ENCODE assay signal across 10 cellular contexts in the genomic region with DNA sequence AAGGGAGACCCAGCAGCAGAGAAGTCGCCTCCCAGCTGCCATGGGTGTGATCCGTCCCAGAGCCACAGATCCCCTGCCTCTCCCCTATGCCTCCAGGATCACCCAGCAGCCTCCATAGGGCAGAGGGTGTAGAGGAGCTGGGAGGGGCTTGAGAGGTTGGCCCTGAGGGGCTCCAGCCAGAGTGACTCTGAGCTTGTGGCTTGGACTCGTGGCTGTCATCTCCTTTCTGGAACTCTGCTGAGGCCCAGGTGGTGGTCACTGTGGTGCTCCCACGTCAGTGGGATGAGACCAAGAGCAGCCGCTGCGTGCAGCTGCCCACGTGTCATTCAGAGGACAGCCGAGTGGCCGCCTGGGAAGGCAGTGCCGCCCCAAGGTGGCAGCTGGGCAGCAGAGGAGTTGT. TPM values are rescaled to one million over a fixed set of nuclear protein-coding genes. Genes with fewer than 3 reads are reported as not detected.
DNase-seq lines count a peak whose midpoint lies in the region; ATAC-seq and TF ChIP-seq lines count a peak whose summit lies in the region.
"Had no signal": no experiment of that assay in that cellular context is flagged by ENCODE, and none has a peak within 500 bp of the region (broad histone marks: within the 10 kb centered on the region; RNA-seq: fewer than 3 reads in every experiment).

No MANE protein-coding gene starts in this region.

- TF ChIP-seq CTCF in Panc1 (IDR thresholded peaks at IDR 0.05) = no peak

- no peaks in the 10 kb centered on the region for H3K9me3 Mint-ChIP-seq in central memory CD8-positive, alpha-beta T cell

- in situ Hi-C loops in Panc1 (cut with HindIII; ENCODE audit: low pct_unique_long_range_greater_than_20kb, low sequenced_read_pairs) = no loop called here

- H3K27me3 ChIP-seq in Panc1 (ENCODE audit: control insufficient read depth, insufficient read depth, low read length) = no peaks in the 10 kb centered on the region
- H3K27me3 ChIP-seq: left lung, tibial artery had no signal

- H3K27ac ChIP-seq in Panc1 (ENCODE audit: low read length) = peak overlapping the region; percentile 3; the same call in 1 of the 2 replicates
- H3K27ac ChIP-seq: tibial artery had no signal

- peaks cover 7% of the 10 kb centered on the region for H3K36me3 ChIP-seq in Panc1 (ENCODE audit: control insufficient read depth, insufficient read depth, low read length)

- H3K4me3 Mint-ChIP-seq in central memory CD8-positive, alpha-beta T cell = no peak overlapping the region

- no peak overlapping the region for H3K4me3 ChIP-seq in Panc1 (ENCODE audit: low read depth in 2 of 2, low read length in 2 of 2)
- H3K4me3 ChIP-seq: tibial artery had no signal

- peaks cover 33% of the 10 kb centered on the region for H3K4me1 ChIP-seq in Panc1 (ENCODE audit: control insufficient read depth, insufficient read depth, low read length)

- H3K4me1 Mint-ChIP-seq in central memory CD8-positive, alpha-beta T cell = peaks cover 60% of the 10 kb centered on the region

- H3K27ac Mint-ChIP-seq in central memory CD8-positive, alpha-beta T cell (ENCODE audit: low read depth) = peak overlapping the region; percentile 99

- intact Hi-C loops in Panc1 (cut with micrococcal nuclease; ENCODE audit: unreplicated experiment) = no loop called here
- intact Hi-C loops in posterior vena cava (cut with DNase I) = loop anchor here (5.0 to 10.0 kb wide), 2 partner anchors 33 to 371 kb away; no protein-coding TSS in a partner anchor

- no peaks in the 10 kb centered on the region for H3K9me3 ChIP-seq in Panc1 (ENCODE audit: control insufficient read depth, insufficient read depth, low read depth, low read length)
- H3K9me3 ChIP-seq: left lung, tibial artery had no signal

- CTCF ChIA-PET in Panc1 (lab: Charles Lee) = interaction anchor here (1.8 kb wide), 1 partner anchor 32 kb away, joined by 6 read pairs; no protein-coding TSS in a partner anchor

- POLR2A ChIA-PET in Panc1 (lab: Charles Lee) = no interaction called here

- ATAC-seq in Panc1 = no peak
- no peak for ATAC-seq in central memory CD8-positive, alpha-beta T cell (replicated peaks; ENCODE audit: extremely low read depth, poor library complexity, severe bottlenecking)

- peaks cover 33% of the 10 kb centered on the region for H3K36me3 Mint-ChIP-seq in central memory CD8-positive, alpha-beta T cell (ENCODE audit: insufficient read depth)

- peak; percentile 17 for DNase-seq in activated T-cell treated with anti-CD3 and anti-CD28 coated beads, Interleukin-2, amount 50 U/mL, for 1 hour
- no peak for DNase-seq in activated T-cell treated with anti-CD3 and anti-CD28 coated beads, Interleukin-2, amount 50 U/mL, for 48 hours
- no peak for DNase-seq in Panc1 (ENCODE audit: low read depth, low spot score)
- no peak for DNase-seq in central memory CD8-positive, alpha-beta T cell (ENCODE audit: low spot score in 2 of 2)
- DNase-seq in posterior vena cava (ENCODE audit: low spot score) = peak; percentile 63
- no peak for DNase-seq in retina
- DNase-seq in COLO668 (lab: John Stamatoyannopoulos, UW; ENCODE audit: unreplicated experiment) = no peak
- DNase-seq in NCI-H2081 (lab: John Stamatoyannopoulos, UW) = no peak

- BruUV-seq in Panc1 (replicated peaks; lab: Mats Ljungman, UMichigan) = no TSS peak

- H3K27me3 Mint-ChIP-seq in central memory CD8-positive, alpha-beta T cell = no peaks in the 10 kb centered on the region

RNA-seq across cellular contexts. Expression of a gene that starts 4.2 kb away (rescaled TPM):
- 106 TPM for total RNA-seq in Panc1 (2021; ENCODE audit: unreplicated experiment)
- 82.2 TPM for polyA plus RNA-seq in Panc1 (2012; ENCODE audit: insufficient read length)
- 1 to 10 TPM; 5.2 to 9.3 TPM for total RNA-seq in posterior vena cava

RNA-seq across cellular contexts. Expression of a gene that starts 4.4 kb away (rescaled TPM):
- total RNA-seq in Panc1 (2021; ENCODE audit: unreplicated experiment) = 32.6 TPM
- polyA plus RNA-seq in Panc1 (2012; ENCODE audit: insufficient read length) = 37.6 TPM
- total RNA-seq in posterior vena cava = 10 to 100 TPM; 25.1 to 28.1 TPM

RNA-seq across cellular contexts. Expression of a gene that starts 13.4 kb away (rescaled TPM):
- 73.4 TPM for total RNA-seq in Panc1 (2021; ENCODE audit: unreplicated experiment)
- 81.0 TPM for polyA plus RNA-seq in Panc1 (2012; ENCODE audit: insufficient read length)
- total RNA-seq in posterior vena cava = 10 to 100 TPM; 25.6 to 27.9 TPM

RNA-seq across cellular contexts. Expression of a gene that starts 41.4 kb away (rescaled TPM):
- total RNA-seq in Panc1 (2021; ENCODE audit: unreplicated experiment) (7.0 TPM), posterior vena cava (1 to 10 TPM; 1.5 to 1.7 TPM)
- 4.6 TPM for polyA plus RNA-seq in Panc1 (2012; ENCODE audit: insufficient read length)

Comparison
In these comparisons a context has a peak if more than half of its experiments do, and no peak if none do; other contexts are left out.
1. DNase-seq: peak in activated T-cell treated with anti-CD3 and anti-CD28 coated beads, Interleukin-2, amount 50 U/mL, for 1 hour (single experiment) and posterior vena cava (single experiment); none in activated T-cell treated with anti-CD3 and anti-CD28 coated beads, Interleukin-2, amount 50 U/mL, for 48 hours (0 of 2), Panc1 (single experiment), central memory CD8-positive, alpha-beta T cell (0 of 2), retina (single experiment), COLO668 (single experiment) and NCI-H2081 (0 of 2).
2. RNA of a gene that starts 4.2 kb away (total RNA-seq): 106 TPM in Panc1 (single experiment); 5.2 to 9.3 TPM in posterior vena cava; every median in the first group is over 10 times any median in the second.